Comparison of ENCODE assay signal across 1 cellular context in the genomic region with DNA sequence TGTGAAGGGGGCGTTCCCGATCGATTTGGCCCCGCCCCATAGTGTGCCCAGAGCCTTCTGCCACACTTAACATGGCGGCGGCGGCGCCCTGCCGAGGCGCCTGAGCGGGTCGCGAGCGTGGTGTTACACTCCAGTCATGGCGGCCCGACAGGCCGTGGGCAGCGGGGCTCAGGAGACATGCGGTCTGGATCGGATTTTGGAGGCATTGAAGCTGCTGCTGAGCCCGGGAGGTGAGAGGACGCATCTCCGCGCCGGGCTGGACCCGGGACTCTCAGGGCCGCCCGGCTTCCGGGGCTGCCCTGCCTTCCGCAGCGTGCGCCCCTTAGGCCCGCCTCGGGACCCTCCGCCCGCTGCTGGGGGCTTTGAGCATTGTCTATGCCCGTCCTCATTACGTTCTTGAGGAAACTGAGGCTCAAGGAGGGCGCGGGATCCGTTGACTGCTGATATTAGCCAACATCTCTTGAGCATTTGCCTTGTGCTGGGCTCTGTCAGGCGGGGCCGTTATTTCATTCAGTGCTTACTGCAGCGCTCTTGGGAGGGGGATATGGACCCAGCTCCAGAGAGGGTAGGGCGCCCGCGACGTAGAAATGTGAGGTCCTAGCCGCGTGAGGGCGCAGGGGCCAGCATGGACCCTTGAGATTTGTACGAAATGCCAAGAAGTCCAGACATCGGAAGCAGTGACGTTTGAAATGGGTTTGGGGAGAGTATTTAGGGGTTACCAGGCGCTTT.
TF ChIP-seq lines count a peak whose summit lies in the region.

A gene (plus strand): TSS at position 50 of the 729 bp plus-strand sequence. CDS start 87 bp downstream, at position 137.

TF ChIP-seq in K562, 482 proteins besides CTCF, POLR2A, EP300 and RAD21 (continued from another document and continues in another):
- TF ChIP-seq FOXA3 (CRISPR knock-in tag; conservative IDR thresholded peaks at IDR 0.05 in 1 of 2, IDR thresholded peaks at IDR 0.05 in 1 of 2): peak in 1 of 2 experiments; percentile 58; a peak in 1 of 4 replicates
- TF ChIP-seq MTA1 (IDR thresholded peaks at IDR 0.05; ENCODE audit: borderline replicate concordance): no peak
- TF ChIP-seq MBD2 (IDR thresholded peaks at IDR 0.05; ENCODE audit: borderline replicate concordance, low read depth): peak; percentile 47; the same call in 1 of the 2 replicates
- peak; percentile 64 for TF ChIP-seq PHF20 (IDR thresholded peaks at IDR 0.05; ENCODE audit: partially characterized antibody)
- peak; percentile 57; the same call in 1 of the 2 replicates for TF ChIP-seq MTA3 (IDR thresholded peaks at IDR 0.05; ENCODE audit: borderline replicate concordance)
- no peak for TF ChIP-seq U2AF2 (optimal IDR thresholded peaks at IDR 0.05; ENCODE audit: low read depth, low read length)
- TF ChIP-seq, protein P1, sequence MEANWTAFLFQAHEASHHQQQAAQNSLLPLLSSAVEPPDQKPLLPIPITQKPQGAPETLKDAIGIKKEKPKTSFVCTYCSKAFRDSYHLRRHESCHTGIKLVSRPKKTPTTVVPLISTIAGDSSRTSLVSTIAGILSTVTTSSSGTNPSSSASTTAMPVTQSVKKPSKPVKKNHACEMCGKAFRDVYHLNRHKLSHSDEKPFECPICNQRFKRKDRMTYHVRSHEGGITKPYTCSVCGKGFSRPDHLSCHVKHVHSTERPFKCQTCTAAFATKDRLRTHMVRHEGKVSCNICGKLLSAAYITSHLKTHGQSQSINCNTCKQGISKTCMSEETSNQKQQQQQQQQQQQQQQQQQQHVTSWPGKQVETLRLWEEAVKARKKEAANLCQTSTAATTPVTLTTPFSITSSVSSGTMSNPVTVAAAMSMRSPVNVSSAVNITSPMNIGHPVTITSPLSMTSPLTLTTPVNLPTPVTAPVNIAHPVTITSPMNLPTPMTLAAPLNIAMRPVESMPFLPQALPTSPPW (CRISPR knock-in tag; IDR thresholded peaks at IDR 0.05): peak; percentile 58
- peak; percentile 53 for TF ChIP-seq POLR2B (IDR thresholded peaks at IDR 0.05; ENCODE audit: low read depth, partially characterized antibody)
- no peak for TF ChIP-seq KAT2B (IDR thresholded peaks at IDR 0.05; ENCODE audit: low read depth, low read length)
- TF ChIP-seq RBM34 (IDR thresholded peaks at IDR 0.05; ENCODE audit: borderline replicate concordance, insufficient read depth, low read length): no peak
- TF ChIP-seq ZFX (CRISPR knock-in tag; IDR thresholded peaks at IDR 0.05): peak; percentile 92
- no peak for TF ChIP-seq KDM2B (CRISPR knock-in tag; IDR thresholded peaks at IDR 0.05)
- TF ChIP-seq, protein P2, sequence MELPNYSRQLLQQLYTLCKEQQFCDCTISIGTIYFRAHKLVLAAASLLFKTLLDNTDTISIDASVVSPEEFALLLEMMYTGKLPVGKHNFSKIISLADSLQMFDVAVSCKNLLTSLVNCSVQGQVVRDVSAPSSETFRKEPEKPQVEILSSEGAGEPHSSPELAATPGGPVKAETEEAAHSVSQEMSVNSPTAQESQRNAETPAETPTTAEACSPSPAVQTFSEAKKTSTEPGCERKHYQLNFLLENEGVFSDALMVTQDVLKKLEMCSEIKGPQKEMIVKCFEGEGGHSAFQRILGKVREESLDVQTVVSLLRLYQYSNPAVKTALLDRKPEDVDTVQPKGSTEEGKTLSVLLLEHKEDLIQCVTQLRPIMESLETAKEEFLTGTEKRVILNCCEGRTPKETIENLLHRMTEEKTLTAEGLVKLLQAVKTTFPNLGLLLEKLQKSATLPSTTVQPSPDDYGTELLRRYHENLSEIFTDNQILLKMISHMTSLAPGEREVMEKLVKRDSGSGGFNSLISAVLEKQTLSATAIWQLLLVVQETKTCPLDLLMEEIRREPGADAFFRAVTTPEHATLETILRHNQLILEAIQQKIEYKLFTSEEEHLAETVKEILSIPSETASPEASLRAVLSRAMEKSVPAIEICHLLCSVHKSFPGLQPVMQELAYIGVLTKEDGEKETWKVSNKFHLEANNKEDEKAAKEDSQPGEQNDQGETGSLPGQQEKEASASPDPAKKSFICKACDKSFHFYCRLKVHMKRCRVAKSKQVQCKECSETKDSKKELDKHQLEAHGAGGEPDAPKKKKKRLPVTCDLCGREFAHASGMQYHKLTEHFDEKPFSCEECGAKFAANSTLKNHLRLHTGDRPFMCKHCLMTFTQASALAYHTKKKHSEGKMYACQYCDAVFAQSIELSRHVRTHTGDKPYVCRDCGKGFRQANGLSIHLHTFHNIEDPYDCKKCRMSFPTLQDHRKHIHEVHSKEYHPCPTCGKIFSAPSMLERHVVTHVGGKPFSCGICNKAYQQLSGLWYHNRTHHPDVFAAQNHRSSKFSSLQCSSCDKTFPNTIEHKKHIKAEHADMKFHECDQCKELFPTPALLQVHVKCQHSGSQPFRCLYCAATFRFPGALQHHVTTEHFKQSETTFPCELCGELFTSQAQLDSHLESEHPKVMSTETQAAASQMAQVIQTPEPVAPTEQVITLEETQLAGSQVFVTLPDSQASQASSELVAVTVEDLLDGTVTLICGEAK (IDR thresholded peaks at IDR 0.05): peak; percentile 84
- TF ChIP-seq, protein P2 (CRISPR knock-in tag; IDR thresholded peaks at IDR 0.05): no peak
- no peak for TF ChIP-seq TCFL5 (CRISPR knock-in tag; conservative IDR thresholded peaks at IDR 0.05)
- peak in 1 of 2 experiments; percentile 83; a peak in 2 of 4 replicates for TF ChIP-seq HDAC1 (IDR thresholded peaks at IDR 0.05)
- TF ChIP-seq ZNF431 (CRISPR knock-in tag; IDR thresholded peaks at IDR 0.05): 0 out of 2 replicates have a peak, but pooled peaks have one; percentile 12
- TF ChIP-seq PML (IDR thresholded peaks at IDR 0.05; ENCODE audit: low read length): peak; percentile 18; the same call in 1 of the 2 replicates
- no peak for TF ChIP-seq ZNF695 (CRISPR knock-in tag; IDR thresholded peaks at IDR 0.05)
- no peak for TF ChIP-seq GTF2A2 (tag; IDR thresholded peaks at IDR 0.05)
- TF ChIP-seq ETV1 (tag; conservative IDR thresholded peaks at IDR 0.05; ENCODE audit: low read depth): 0 out of 2 replicates have a peak, but pooled peaks have one; percentile 14
- TF ChIP-seq, protein P3, sequence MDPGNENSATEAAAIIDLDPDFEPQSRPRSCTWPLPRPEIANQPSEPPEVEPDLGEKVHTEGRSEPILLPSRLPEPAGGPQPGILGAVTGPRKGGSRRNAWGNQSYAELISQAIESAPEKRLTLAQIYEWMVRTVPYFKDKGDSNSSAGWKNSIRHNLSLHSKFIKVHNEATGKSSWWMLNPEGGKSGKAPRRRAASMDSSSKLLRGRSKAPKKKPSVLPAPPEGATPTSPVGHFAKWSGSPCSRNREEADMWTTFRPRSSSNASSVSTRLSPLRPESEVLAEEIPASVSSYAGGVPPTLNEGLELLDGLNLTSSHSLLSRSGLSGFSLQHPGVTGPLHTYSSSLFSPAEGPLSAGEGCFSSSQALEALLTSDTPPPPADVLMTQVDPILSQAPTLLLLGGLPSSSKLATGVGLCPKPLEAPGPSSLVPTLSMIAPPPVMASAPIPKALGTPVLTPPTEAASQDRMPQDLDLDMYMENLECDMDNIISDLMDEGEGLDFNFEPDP (CRISPR knock-in tag; IDR thresholded peaks at IDR 0.05): no peak
- no peak for TF ChIP-seq CHCHD3 (CRISPR knock-in tag; IDR thresholded peaks at IDR 0.05)
- no peak for TF ChIP-seq JUND (IDR thresholded peaks at IDR 0.05; ENCODE audit: borderline replicate concordance, low read depth, low read length)
- no peak; the same call in 2 of the 3 replicates for TF ChIP-seq JUND (tag; IDR thresholded peaks at IDR 0.05; ENCODE audit: borderline replicate concordance, low read depth, low read length)
- TF ChIP-seq NCOR1 (IDR thresholded peaks at IDR 0.05): no peak
- TF ChIP-seq CBX1 (IDR thresholded peaks at IDR 0.05; ENCODE audit: low read depth): peak; percentile 65; the same call in 1 of the 2 replicates
- peak; percentile 33 for TF ChIP-seq CHD1 (IDR thresholded peaks at IDR 0.05; ENCODE audit: low read length)
- TF ChIP-seq ZNF764 (CRISPR knock-in tag; IDR thresholded peaks at IDR 0.05; ENCODE audit: low read depth): no peak
- no peak for TF ChIP-seq RFX1 (IDR thresholded peaks at IDR 0.05)
- TF ChIP-seq, protein P4, sequence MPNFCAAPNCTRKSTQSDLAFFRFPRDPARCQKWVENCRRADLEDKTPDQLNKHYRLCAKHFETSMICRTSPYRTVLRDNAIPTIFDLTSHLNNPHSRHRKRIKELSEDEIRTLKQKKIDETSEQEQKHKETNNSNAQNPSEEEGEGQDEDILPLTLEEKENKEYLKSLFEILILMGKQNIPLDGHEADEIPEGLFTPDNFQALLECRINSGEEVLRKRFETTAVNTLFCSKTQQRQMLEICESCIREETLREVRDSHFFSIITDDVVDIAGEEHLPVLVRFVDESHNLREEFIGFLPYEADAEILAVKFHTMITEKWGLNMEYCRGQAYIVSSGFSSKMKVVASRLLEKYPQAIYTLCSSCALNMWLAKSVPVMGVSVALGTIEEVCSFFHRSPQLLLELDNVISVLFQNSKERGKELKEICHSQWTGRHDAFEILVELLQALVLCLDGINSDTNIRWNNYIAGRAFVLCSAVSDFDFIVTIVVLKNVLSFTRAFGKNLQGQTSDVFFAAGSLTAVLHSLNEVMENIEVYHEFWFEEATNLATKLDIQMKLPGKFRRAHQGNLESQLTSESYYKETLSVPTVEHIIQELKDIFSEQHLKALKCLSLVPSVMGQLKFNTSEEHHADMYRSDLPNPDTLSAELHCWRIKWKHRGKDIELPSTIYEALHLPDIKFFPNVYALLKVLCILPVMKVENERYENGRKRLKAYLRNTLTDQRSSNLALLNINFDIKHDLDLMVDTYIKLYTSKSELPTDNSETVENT (CRISPR knock-in tag; IDR thresholded peaks at IDR 0.05): peak; percentile 91
- peak; percentile 94 for TF ChIP-seq TBP (optimal IDR thresholded peaks at IDR 0.05; ENCODE audit: low read depth, low read length)
- no peak for TF ChIP-seq JUNB (CRISPR knock-in tag; conservative IDR thresholded peaks at IDR 0.05)
- TF ChIP-seq ELF2 (CRISPR knock-in tag; IDR thresholded peaks at IDR 0.05): peak; percentile 92
- no peak for TF ChIP-seq SREBF1 (IDR thresholded peaks at IDR 0.05; ENCODE audit: borderline replicate concordance, low read depth, low read length)
- peak in 1 of 2 experiments; percentile 40; a peak in 2 of 4 replicates for TF ChIP-seq TBL1XR1 (IDR thresholded peaks at IDR 0.05; ENCODE audit: low read length in 2 of 2)
- TF ChIP-seq MYNN (IDR thresholded peaks at IDR 0.05): peak; percentile 42; the same call in 1 of the 2 replicates
- no peak for TF ChIP-seq MYNN (CRISPR knock-in tag; IDR thresholded peaks at IDR 0.05)
- TF ChIP-seq NR2C2 (CRISPR knock-in tag; IDR thresholded peaks at IDR 0.05): peak; percentile 65
- TF ChIP-seq NR2C2 (tag; IDR thresholded peaks at IDR 0.05): peak; percentile 82
- TF ChIP-seq ZNF79 (CRISPR knock-in tag; IDR thresholded peaks at IDR 0.05; ENCODE audit: low read depth): no peak
- TF ChIP-seq NRF1 (conservative IDR thresholded peaks at IDR 0.05 in 1 of 2, IDR thresholded peaks at IDR 0.05 in 1 of 2): peak; percentile 51 to 66
- TF ChIP-seq, protein P5, sequence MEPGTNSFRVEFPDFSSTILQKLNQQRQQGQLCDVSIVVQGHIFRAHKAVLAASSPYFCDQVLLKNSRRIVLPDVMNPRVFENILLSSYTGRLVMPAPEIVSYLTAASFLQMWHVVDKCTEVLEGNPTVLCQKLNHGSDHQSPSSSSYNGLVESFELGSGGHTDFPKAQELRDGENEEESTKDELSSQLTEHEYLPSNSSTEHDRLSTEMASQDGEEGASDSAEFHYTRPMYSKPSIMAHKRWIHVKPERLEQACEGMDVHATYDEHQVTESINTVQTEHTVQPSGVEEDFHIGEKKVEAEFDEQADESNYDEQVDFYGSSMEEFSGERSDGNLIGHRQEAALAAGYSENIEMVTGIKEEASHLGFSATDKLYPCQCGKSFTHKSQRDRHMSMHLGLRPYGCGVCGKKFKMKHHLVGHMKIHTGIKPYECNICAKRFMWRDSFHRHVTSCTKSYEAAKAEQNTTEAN (CRISPR knock-in tag; IDR thresholded peaks at IDR 0.05): no peak
- TF ChIP-seq, protein P6, sequence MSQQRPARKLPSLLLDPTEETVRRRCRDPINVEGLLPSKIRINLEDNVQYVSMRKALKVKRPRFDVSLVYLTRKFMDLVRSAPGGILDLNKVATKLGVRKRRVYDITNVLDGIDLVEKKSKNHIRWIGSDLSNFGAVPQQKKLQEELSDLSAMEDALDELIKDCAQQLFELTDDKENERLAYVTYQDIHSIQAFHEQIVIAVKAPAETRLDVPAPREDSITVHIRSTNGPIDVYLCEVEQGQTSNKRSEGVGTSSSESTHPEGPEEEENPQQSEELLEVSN (IDR thresholded peaks at IDR 0.05; ENCODE audit: borderline replicate concordance in 1 of 2, extremely low read depth in 1 of 2, insufficient read depth in 1 of 2, insufficient read length in 1 of 2, low read depth in 1 of 2, low read length in 1 of 2, poor library complexity in 1 of 2, severe bottlenecking in 1 of 2): peak; percentile 4 to 49
- TF ChIP-seq FOXJ2 (tag; IDR thresholded peaks at IDR 0.05): no peak
